Comparison of ENCODE assay signal across 10 cellular contexts in genomic region chr6:28353981-28354676, GRCh38. TPM values are rescaled to one million over a fixed set of nuclear protein-coding genes. Genes with fewer than 3 reads are reported as not detected.
DNase-seq lines count a peak whose midpoint lies in the region; ATAC-seq and TF ChIP-seq lines count a peak whose summit lies in the region.
"Had no signal": no experiment of that assay in that cellular context is flagged by ENCODE, and none has a peak within 500 bp of the region (broad histone marks: within the 10 kb centered on the region; RNA-seq: fewer than 3 reads in every experiment).

No MANE protein-coding gene starts in this region.

- BruUV-seq in Caco-2 (replicated peaks; lab: Mats Ljungman, UMichigan), result no TSS peak

- H3K4me1 Mint-ChIP-seq in Caco-2 (ENCODE audit: low read depth, unreplicated experiment), result peaks cover 11% of the 10 kb centered on the region

- peaks cover 5% of the 10 kb centered on the region for H3K36me3 Mint-ChIP-seq in Caco-2 (ENCODE audit: insufficient read depth, unreplicated experiment)

- no peak overlapping the region for H3K4me3 Mint-ChIP-seq in Caco-2 (ENCODE audit: unreplicated experiment)
- H3K4me3 Mint-ChIP-seq: activated T-helper 1 cell treated with anti-CD3 and anti-CD28 coated beads, Interleukin-12 subunit alpha, Interleukin-12 subunit beta, Interleukin-2, Interleukin-4 antibody, amounts not matched to agents 30 ng/mL and 10 ng/mL and 1 ng/mL, durations not matched to agents 14 hours and 24 hours and 36 hours had no signal

- H3K79me2 ChIP-seq in ACC112 (ENCODE audit: control insufficient read depth, insufficient read depth, low read length, unreplicated experiment), result peaks cover 49% of the 10 kb centered on the region

- no peak overlapping the region for H3K4me3 ChIP-seq in ACC112 (ENCODE audit: low read depth, low read length)
- peak overlapping the region; percentile 3 for H3K4me3 ChIP-seq in lung
- no peak overlapping the region for H3K4me3 ChIP-seq in Caco-2 (ENCODE audit: low read depth, low read length)

- 63 to 78% methylated on average over 11 of the region's 11 CpGs for WGBS in lung, 2 donors

- H3K36me3 ChIP-seq in ACC112 (ENCODE audit: insufficient read depth, low read length), result no peaks in the 10 kb centered on the region
- no peaks in the 10 kb centered on the region for H3K36me3 ChIP-seq in lung (ENCODE audit: control insufficient read depth in 2 of 2, insufficient read depth in 2 of 2, low read length in 2 of 2)
- no peaks in the 10 kb centered on the region for H3K36me3 ChIP-seq in Caco-2 (ENCODE audit: control insufficient read depth, insufficient read depth, low read length)

- H2AFZ ChIP-seq in ACC112 (ENCODE audit: low read length, unreplicated experiment), result no peak overlapping the region

- H3K27me3 Mint-ChIP-seq in Caco-2 (ENCODE audit: insufficient read depth, unreplicated experiment), result no peaks in the 10 kb centered on the region

- TF ChIP-seq CTCF in lung (IDR thresholded peaks at IDR 0.05; ENCODE audit: control extremely low read depth, extremely low read depth), result no peak
- no peak for TF ChIP-seq CTCF in Caco-2 (IDR thresholded peaks at IDR 0.05; ENCODE audit: insufficient read depth in 1 of 2, low read depth in 1 of 2, low read length in 1 of 2, severe bottlenecking in 1 of 2, unreplicated experiment in 1 of 2)

- ATAC-seq in lung (ENCODE audit: insufficient read depth, low FRiP score), result no peak
- no peak for ATAC-seq in HG03378 (IDR thresholded peaks at IDR 0.05; ENCODE audit: unreplicated experiment)

- POLR2A ChIA-PET in Caco-2 (lab: Charles Lee), result no interaction called here

- H3K9me3 ChIP-seq in lung (ENCODE audit: control insufficient read depth in 2 of 2, insufficient read depth in 1 of 2, low read length in 1 of 2) (no peaks in the 10 kb centered on the region), Caco-2 (no peaks in the 10 kb centered on the region)

- CTCF ChIA-PET in Caco-2 (lab: Charles Lee), result no interaction called here

- intact Hi-C loops in Caco-2 (cut with micrococcal nuclease; ENCODE audit: unreplicated experiment), result no loop called here

- H3K27ac ChIP-seq in ACC112 (ENCODE audit: low read depth, low read length), result peak overlapping the region; percentile 47
- H3K27ac ChIP-seq in caudate nucleus (ENCODE audit: low read depth, low read length), result peak overlapping the region; percentile 78
- H3K27ac ChIP-seq in lung (ENCODE audit: low read depth in 1 of 2, low read length in 1 of 2), result peak overlapping the region in 1 of 2 donors; percentile 94

- H3K27ac Mint-ChIP-seq in Caco-2 (ENCODE audit: unreplicated experiment), result no peak overlapping the region
- H3K27ac Mint-ChIP-seq: activated T-helper 1 cell treated with anti-CD3 and anti-CD28 coated beads, Interleukin-12 subunit alpha, Interleukin-12 subunit beta, Interleukin-2, Interleukin-4 antibody, amounts not matched to agents 30 ng/mL and 10 ng/mL and 1 ng/mL, durations not matched to agents 14 hours and 24 hours and 36 hours had no signal

- H3K27me3 ChIP-seq in ACC112 (ENCODE audit: insufficient read depth, low read length), result no peaks in the 10 kb centered on the region
- H3K27me3 ChIP-seq in lung (ENCODE audit: control insufficient read depth, insufficient read depth), result no peaks in the 10 kb centered on the region
- H3K27me3 ChIP-seq in Caco-2 (replicated peaks; ENCODE audit: control insufficient read depth, insufficient read depth, low read length), result no peaks in the 10 kb centered on the region

- peak; percentile 63 for DNase-seq in NCI-H2081 treated with DMSO at 0.1 percent for 48 hours (lab: John Stamatoyannopoulos, UW)
- DNase-seq in caudate nucleus (lab: John Stamatoyannopoulos, UW), result peak in 38 of 61 donors; percentile 2 to 64 (median 22)
- DNase-seq in lung (ENCODE audit: low spot score), result peak; percentile 68
- no peak for DNase-seq in islet precursor cell
- DNase-seq in activated gamma-delta T cell (lab: John Stamatoyannopoulos, UW), result no peak
- DNase-seq in Caco-2, result no peak
- DNase-seq: NCI-H524 had no signal

- H3K4me1 ChIP-seq in ACC112 (ENCODE audit: control insufficient read depth, insufficient read depth, low read length, unreplicated experiment), result peaks cover 30% of the 10 kb centered on the region
- H3K4me1 ChIP-seq in lung (ENCODE audit: control insufficient read depth in 2 of 2, insufficient read depth in 2 of 2, low read length in 2 of 2), result peaks cover 9 to 16% of the 10 kb centered on the region in 2 donors
- H3K4me1 ChIP-seq in Caco-2, result 0 out of 2 replicates have a peak, but pooled peaks cover 21% of the 10 kb centered on the region

- H3K9me3 Mint-ChIP-seq in Caco-2 (ENCODE audit: unreplicated experiment), result no peaks in the 10 kb centered on the region
- H3K9me3 Mint-ChIP-seq: activated T-helper 1 cell treated with anti-CD3 and anti-CD28 coated beads, Interleukin-12 subunit alpha, Interleukin-12 subunit beta, Interleukin-2, Interleukin-4 antibody, amounts not matched to agents 30 ng/mL and 10 ng/mL and 1 ng/mL, durations not matched to agents 14 hours and 24 hours and 36 hours had no signal

RNA-seq across cellular contexts. Expression of gene ZKSCAN3, which starts 4.4 kb away (rescaled TPM):
- total RNA-seq in lung (10 to 100 TPM in 1 of 2 donors, 1 to 10 TPM in 1; 4.5 to 13.2 TPM), Caco-2 (2022) (3.7 and 4.3 TPM in 2 replicates)
- polyA plus RNA-seq in lung, result 1 to 10 TPM; 1.1 to 1.7 TPM

RNA-seq across cellular contexts. Expression of gene ZSCAN31, which starts 18.2 kb away (rescaled TPM):
- total RNA-seq in lung (10 to 100 TPM; 10.7 to 13.1 TPM), Caco-2 (2022) (1.7 and 3.4 TPM in 2 replicates)
- polyA plus RNA-seq in lung, result 1 to 10 TPM; 5.6 to 7.4 TPM

RNA-seq across cellular contexts. Expression of gene ZSCAN12, which starts 45.4 kb away (rescaled TPM):
- total RNA-seq in lung, result 10 to 100 TPM in 1 of 2 donors, 1 to 10 TPM in 1; 5.8 to 17.7 TPM
- 1 to 10 TPM; 1.4 to 1.8 TPM for polyA plus RNA-seq in lung
- 1.5 and 1.6 TPM in 2 replicates for total RNA-seq in Caco-2 (2022)

Comparison
In these comparisons a context has a peak if more than half of its experiments do, and no peak if none do; other contexts are left out.
1. DNase-seq: peak in NCI-H2081 treated with DMSO at 0.1 percent for 48 hours (single experiment), caudate nucleus (38 of 61) and lung (single experiment); none in islet precursor cell (single experiment), activated gamma-delta T cell (single experiment) and Caco-2 (0 of 2).